In the genomic region with DNA sequence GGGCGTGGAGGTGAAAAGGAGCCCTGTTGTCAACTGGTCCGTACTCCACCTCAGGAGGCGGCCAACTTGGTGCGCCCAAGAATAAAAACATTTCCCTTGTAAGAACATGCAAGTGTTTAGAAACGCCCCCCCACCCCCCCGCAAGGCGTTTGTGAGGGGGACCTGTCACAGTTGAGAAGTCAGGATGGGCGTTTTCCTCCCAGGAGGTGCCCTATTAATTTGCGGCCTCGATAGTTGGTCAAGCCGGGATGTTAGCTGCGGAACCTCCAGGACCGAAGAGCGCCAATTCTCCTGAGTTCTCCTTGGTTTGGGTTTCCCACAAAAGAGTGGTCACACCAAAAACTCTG, we compare ENCODE assay signal across 8 cellular contexts. TPM values are rescaled to one million over a fixed set of nuclear protein-coding genes. Genes with fewer than 3 reads are reported as not detected.
A peak's percentile ranks its signal among the peaks of the same experiment; 100 is the strongest.
DNase-seq lines count a peak whose midpoint lies in the region; ATAC-seq lines count a peak whose summit lies in the region.

No MANE protein-coding gene starts in this region.

- H3K9ac ChIP-seq in BLaER1 treated with 17β-estradiol and CSF1 and Interleukin-3, amounts not matched to agents 10 nM and 100 nM: peak overlapping the region; percentile 86 to 96 (median 91)
- H3K9ac ChIP-seq in NT2/D1 (ENCODE audit: insufficient read length, low read depth): peak overlapping the region; percentile 77

- ATAC-seq in GM21723 (IDR thresholded peaks at IDR 0.05; ENCODE audit: unreplicated experiment): peak; percentile 10
- ATAC-seq in activated naive CD4-positive, alpha-beta T cell treated with anti-CD3 and anti-CD28 coated beads, Interleukin-2, amount 50 U/mL, for 72 hours: peak; percentile 12 to 24
- no peak for ATAC-seq in HG02610 (IDR thresholded peaks at IDR 0.05; ENCODE audit: unreplicated experiment)

- peak overlapping the region; percentile 82 to 93 (median 89) for H3K27ac ChIP-seq in BLaER1 treated with 17β-estradiol and CSF1 and Interleukin-3, amounts not matched to agents 10 nM and 100 nM

- peaks cover 0 to 36% (median 13%) of the 10 kb centered on the region in 11 experiments; a peak in 14 of 22 replicates for H4K20me1 ChIP-seq in BLaER1 treated with 17β-estradiol and CSF1 and Interleukin-3, amounts not matched to agents 10 nM and 100 nM

- H3K9me3 Mint-ChIP-seq in activated naive CD4-positive, alpha-beta T cell treated with anti-CD3 and anti-CD28 coated beads, Interleukin-2, amount 50 U/mL, for 72 hours: no peaks in the 10 kb centered on the region

- peaks cover 21 to 32% of the 10 kb centered on the region in 2 donors for H3K36me3 Mint-ChIP-seq in activated naive CD4-positive, alpha-beta T cell treated with anti-CD3 and anti-CD28 coated beads, Interleukin-2, amount 50 U/mL, for 72 hours

- peak overlapping the region; percentile 68 to 89 (median 85) for H3K4me2 ChIP-seq in BLaER1 treated with 17β-estradiol and CSF1 and Interleukin-3, amounts not matched to agents 10 nM and 100 nM

- H3K4me3 ChIP-seq in BLaER1 treated with 17β-estradiol and CSF1 and Interleukin-3, amounts not matched to agents 10 nM and 100 nM: peak overlapping the region; percentile 79 to 99 (median 96)
- peak overlapping the region; percentile 63 for H3K4me3 ChIP-seq in NT2/D1 (ENCODE audit: insufficient read length, low read depth)

- peaks cover 32 to 62% (median 53%) of the 10 kb centered on the region in 10 experiments for H3K4me1 ChIP-seq in BLaER1 treated with 17β-estradiol and CSF1 and Interleukin-3, amounts not matched to agents 10 nM and 100 nM
- H3K4me1 ChIP-seq in NT2/D1 (ENCODE audit: insufficient read depth, insufficient read length): no peaks in the 10 kb centered on the region

- no peak for DNase-seq in NT2/D1 (ENCODE audit: low read depth, low spot score)
- peak; percentile 33 to 60 for DNase-seq in activated naive CD4-positive, alpha-beta T cell treated with anti-CD3 and anti-CD28 coated beads, Interleukin-2, amount 50 U/mL, for 72 hours (ENCODE audit: low spot score in 2 of 2)
- DNase-seq in hepatic stellate cell (ENCODE audit: low spot score): peak; percentile 34
- DNase-seq in stimulated activated CD4-positive, alpha-beta T cell treated with anti-CD3 and anti-CD28 coated beads, Interleukin-15, amount 100 ng/mL, for 1 hour (ENCODE audit: low read depth in 1 of 2, low spot score in 1 of 2): peak; percentile 21 to 39
- no peak for DNase-seq in NCI-H1436 treated with DMSO at 0.1 percent for 48 hours (lab: John Stamatoyannopoulos, UW)

- H3K9me3 ChIP-seq in BLaER1 treated with 17β-estradiol and CSF1 and Interleukin-3, amounts not matched to agents 10 nM and 100 nM (replicated peaks in 1 of 11): no peaks in the 10 kb centered on the region
- no peaks in the 10 kb centered on the region for H3K9me3 ChIP-seq in NT2/D1 (ENCODE audit: insufficient read depth, low read length)

- H3K36me3 ChIP-seq in BLaER1 treated with 17β-estradiol and CSF1 and Interleukin-3, amounts not matched to agents 10 nM and 100 nM: peaks cover 0 to 18% (median 7%) of the 10 kb centered on the region in 11 experiments; a peak in 12 of 22 replicates
- H3K36me3 ChIP-seq in NT2/D1 (ENCODE audit: insufficient read depth, insufficient read length, low read length): no peaks in the 10 kb centered on the region

- H3K27ac Mint-ChIP-seq in activated naive CD4-positive, alpha-beta T cell treated with anti-CD3 and anti-CD28 coated beads, Interleukin-2, amount 50 U/mL, for 72 hours: peak overlapping the region; percentile 82 to 99

- H3K27me3 ChIP-seq in BLaER1 treated with 17β-estradiol and CSF1 and Interleukin-3, amounts not matched to agents 10 nM and 100 nM: no peaks in the 10 kb centered on the region
- H3K27me3 ChIP-seq in NT2/D1 (ENCODE audit: insufficient read depth, insufficient read length): no peaks in the 10 kb centered on the region

RNA-seq across cellular contexts. Expression of a gene that starts 0.7 kb away (rescaled TPM):
- 10 to 100 TPM; 19.0 to 21.7 TPM for total RNA-seq in activated naive CD4-positive, alpha-beta T cell treated with anti-CD3 and anti-CD28 coated beads, Interleukin-2, amount 50 U/mL, for 72 hours

RNA-seq across cellular contexts. Expression of a gene that starts 28.8 kb away (rescaled TPM):
- not detected for total RNA-seq in activated naive CD4-positive, alpha-beta T cell treated with anti-CD3 and anti-CD28 coated beads, Interleukin-2, amount 50 U/mL, for 72 hours

RNA-seq across cellular contexts. Expression of a gene that starts 35.9 kb away (rescaled TPM):
- total RNA-seq in activated naive CD4-positive, alpha-beta T cell treated with anti-CD3 and anti-CD28 coated beads, Interleukin-2, amount 50 U/mL, for 72 hours: 100 to 1,000 TPM; 567 to 924 TPM

Comparison
In these comparisons a context has a peak if more than half of its experiments do, and no peak if none do; other contexts are left out.
1. DNase-seq: peak in activated naive CD4-positive, alpha-beta T cell treated with anti-CD3 and anti-CD28 coated beads, Interleukin-2, amount 50 U/mL, for 72 hours (2 of 2), hepatic stellate cell (single experiment) and stimulated activated CD4-positive, alpha-beta T cell treated with anti-CD3 and anti-CD28 coated beads, Interleukin-15, amount 100 ng/mL, for 1 hour (2 of 2); none in NT2/D1 (single experiment) and NCI-H1436 treated with DMSO at 0.1 percent for 48 hours (single experiment).